3 cellular contexts compared by ENCODE assay signal in the genomic region with DNA sequence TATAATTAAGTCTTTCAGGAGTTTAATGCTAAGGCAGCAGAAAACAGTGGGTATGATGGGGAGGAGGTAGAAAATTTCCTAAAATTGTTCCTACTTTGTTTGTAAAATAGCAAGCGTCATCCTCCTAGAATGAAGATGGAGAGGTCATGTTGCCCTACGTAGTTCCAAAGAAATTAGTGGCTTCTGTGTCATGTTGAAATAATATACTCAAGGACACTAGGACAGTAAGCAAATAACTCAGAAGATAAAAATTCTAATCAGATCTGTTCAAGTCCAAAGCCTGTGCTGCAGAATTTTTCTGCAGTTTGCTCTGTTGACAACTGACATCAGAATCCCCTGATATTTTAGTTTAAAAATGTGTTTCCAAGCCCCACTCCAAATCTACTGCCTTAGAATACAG.
"Had no signal": no experiment of that assay in that cellular context is flagged by ENCODE, and none has a peak within 500 bp of the region (broad histone marks: within the 10 kb centered on the region; RNA-seq: fewer than 3 reads in every experiment).

No MANE protein-coding gene starts in this region.

- DNase-seq: GDM1, GF-D8 had no signal

- ATAC-seq: GM12878 had no signal

- H3K4me3 ChIP-seq: GM12878 had no signal
